ENCODE assay signal across 19 cellular contexts in genomic region chr18:28116461-28116860, GRCh38.
A peak's percentile ranks its signal among the peaks of the same experiment; 100 is the strongest.
DNase-seq lines count a peak whose midpoint lies in the region; ATAC-seq, FAIRE-seq and TF ChIP-seq lines count a peak whose summit lies in the region.
"Had no signal": no experiment of that assay in that cellular context is flagged by ENCODE, and none has a peak within 500 bp of the region (broad histone marks: within the 10 kb centered on the region; RNA-seq: fewer than 3 reads in every experiment).

No MANE protein-coding gene starts in this region.

- H3K4me2 ChIP-seq in astrocyte (ENCODE audit: low read length) (peak overlapping the region; percentile 83), skeletal muscle satellite cell (ENCODE audit: low read length) (no peak overlapping the region)
- H3K4me2 ChIP-seq: BLaER1 treated with 17β-estradiol and CSF1 and Interleukin-3, amounts not matched to agents 10 nM and 100 nM; GM23338 had no signal

- H3K36me3 ChIP-seq in heart left ventricle (no peaks in the 10 kb centered on the region), right atrium auricular region (no peaks in the 10 kb centered on the region), astrocyte (ENCODE audit: insufficient read depth, low read length) (no peaks in the 10 kb centered on the region), skeletal muscle satellite cell (ENCODE audit: insufficient read depth, low read length) (no peaks in the 10 kb centered on the region)
- H3K36me3 ChIP-seq: BLaER1 treated with 17β-estradiol and CSF1 and Interleukin-3, amounts not matched to agents 10 nM and 100 nM had no signal

- H3K9me3 ChIP-seq in heart left ventricle (no peaks in the 10 kb centered on the region), right atrium auricular region (no peaks in the 10 kb centered on the region), astrocyte (ENCODE audit: insufficient read depth, low read depth, low read length) (no peaks in the 10 kb centered on the region), skeletal muscle satellite cell (replicated peaks; ENCODE audit: low read length) (no peaks in the 10 kb centered on the region)
- H3K9me3 ChIP-seq: BLaER1 treated with 17β-estradiol and CSF1 and Interleukin-3, amounts not matched to agents 10 nM and 100 nM had no signal

- H3K27me3 ChIP-seq in heart left ventricle: no peaks in the 10 kb centered on the region
- H3K27me3 ChIP-seq in right atrium auricular region: no peaks in the 10 kb centered on the region
- H3K27me3 ChIP-seq in astrocyte (ENCODE audit: insufficient read depth, low read length): no peaks in the 10 kb centered on the region
- no peaks in the 10 kb centered on the region for H3K27me3 ChIP-seq in skeletal muscle satellite cell (ENCODE audit: control insufficient read depth, insufficient read depth, low read length)
- H3K27me3 ChIP-seq: BLaER1 treated with 17β-estradiol and CSF1 and Interleukin-3, amounts not matched to agents 10 nM and 100 nM had no signal

- H3K27ac ChIP-seq in heart left ventricle (peak overlapping the region in 9 of 12 donors; percentile 30 to 97 (median 86)), right atrium auricular region (peak overlapping the region in 1 of 2 donors; percentile 87), astrocyte (ENCODE audit: low read depth, low read length) (peak overlapping the region; percentile 100)
- H3K27ac ChIP-seq: BLaER1 treated with 17β-estradiol and CSF1 and Interleukin-3, amounts not matched to agents 10 nM and 100 nM had no signal

- no peaks in the 10 kb centered on the region for H3K9me3 Mint-ChIP-seq in astrocyte (ENCODE audit: unreplicated experiment)
- H3K9me3 Mint-ChIP-seq: GM23338 had no signal

- WGBS in heart left ventricle, 4 donors: 21 to 36% (median 26%) methylated on average over 1 of the region's 1 CpG

- intact Hi-C loops in heart left ventricle (cut with DNase I): loop anchor here in 2 of 10 donors (10.0 kb wide), 2 partner anchors 48 to 62 kb away; no protein-coding TSS in a partner anchor

- no peak for FAIRE-seq in astrocyte (lab: Jason Lieb, UNC)
- FAIRE-seq: GM12878 had no signal

- H3K36me3 Mint-ChIP-seq in astrocyte (ENCODE audit: low read depth, unreplicated experiment): no peaks in the 10 kb centered on the region

- peaks cover 0 to 63% (median 14%) of the 10 kb centered on the region in 12 donors for H3K4me1 ChIP-seq in heart left ventricle
- peaks cover 0 to 20% of the 10 kb centered on the region in 2 donors for H3K4me1 ChIP-seq in right atrium auricular region
- H3K4me1 ChIP-seq in astrocyte (ENCODE audit: insufficient read depth, low read length): peaks cover 54% of the 10 kb centered on the region
- peaks cover 70% of the 10 kb centered on the region for H3K4me1 ChIP-seq in skeletal muscle satellite cell (ENCODE audit: control insufficient read depth, insufficient read depth, low read length)

- H3K9ac ChIP-seq in astrocyte (ENCODE audit: low read length) (peak overlapping the region; percentile 89), skeletal muscle satellite cell (ENCODE audit: low read depth, low read length) (peak overlapping the region; percentile 2)
- H3K9ac ChIP-seq: BLaER1 treated with 17β-estradiol and CSF1 and Interleukin-3, amounts not matched to agents 10 nM and 100 nM had no signal

- peaks cover 76% of the 10 kb centered on the region for H3K4me1 Mint-ChIP-seq in astrocyte (ENCODE audit: low read depth, unreplicated experiment)

- ATAC-seq in heart left ventricle (no peak), left lobe of liver (peak; percentile 72), HG03460 (IDR thresholded peaks at IDR 0.05; ENCODE audit: unreplicated experiment) (no peak), HG03354 (IDR thresholded peaks at IDR 0.05; ENCODE audit: poor library complexity, severe bottlenecking, unreplicated experiment) (no peak)
- ATAC-seq: GM12878, GM23338, Right ventricle myocardium inferior had no signal

- no peaks in the 10 kb centered on the region for H3K27me3 Mint-ChIP-seq in astrocyte (ENCODE audit: low read depth, unreplicated experiment)

- TF ChIP-seq POLR2A in heart left ventricle (IDR thresholded peaks at IDR 0.05): no peak

- H3K79me2 ChIP-seq in astrocyte (ENCODE audit: insufficient read depth, low read length): peaks cover 82% of the 10 kb centered on the region

- H3K4me3 ChIP-seq in heart left ventricle: no peak overlapping the region
- H3K4me3 ChIP-seq in right atrium auricular region: no peak overlapping the region
- no peak overlapping the region for H3K4me3 ChIP-seq in astrocyte (ENCODE audit: insufficient read depth, low read depth, low read length)
- no peak overlapping the region for H3K4me3 ChIP-seq in skeletal muscle satellite cell (ENCODE audit: low read length)
- H3K4me3 ChIP-seq: BLaER1 treated with 17β-estradiol and CSF1 and Interleukin-3, amounts not matched to agents 10 nM and 100 nM; GM12878; GM23338 had no signal

- no peak for TF ChIP-seq CTCF in heart left ventricle (IDR thresholded peaks at IDR 0.05)
- no peak for TF ChIP-seq CTCF in right atrium auricular region (IDR thresholded peaks at IDR 0.05)
- TF ChIP-seq CTCF in astrocyte (IDR thresholded peaks at IDR 0.05; ENCODE audit: insufficient read depth, low read depth, low read length): no peak

- peaks cover 16% of the 10 kb centered on the region for H4K20me1 ChIP-seq in astrocyte (ENCODE audit: insufficient read depth, low read length)
- H4K20me1 ChIP-seq: BLaER1 treated with 17β-estradiol and CSF1 and Interleukin-3, amounts not matched to agents 10 nM and 100 nM had no signal

- no peak overlapping the region for H2AFZ ChIP-seq in astrocyte (ENCODE audit: low read depth, low read length)
- H2AFZ ChIP-seq: GM23338 had no signal

- DNase-seq in heart left ventricle (no peak), right atrium auricular region (ENCODE audit: low spot score) (no peak), astrocyte (ENCODE audit: low read depth) (no peak), left lobe of liver (ENCODE audit: low spot score) (no peak), NCI-H2081 treated with DMSO at 0.1 percent for 48 hours (lab: John Stamatoyannopoulos, UW) (no peak)
- DNase-seq: DND-41, GDM1, NCI-H1048, NCI-H1436 treated with DMSO at 0.1 percent for 48 hours, NCI-H2029 treated with DMSO at 0.1 percent for 48 hours, NCI-H510A, NCI-H82 had no signal

- peak overlapping the region; percentile 99 for H3K27ac Mint-ChIP-seq in astrocyte (ENCODE audit: unreplicated experiment)
- H3K27ac Mint-ChIP-seq: GM23338 had no signal

- H3K4me3 Mint-ChIP-seq in astrocyte (ENCODE audit: unreplicated experiment): no peak overlapping the region
- H3K4me3 Mint-ChIP-seq: GM23338 had no signal
